ENCODE assay signal across 9 cellular contexts in genomic region chr2:170817999-170818293, GRCh38. TPM values are rescaled to one million over a fixed set of nuclear protein-coding genes. Genes with fewer than 3 reads are reported as not detected.
DNase-seq lines count a peak whose midpoint lies in the region; ATAC-seq and TF ChIP-seq lines count a peak whose summit lies in the region.
"Had no signal": no experiment of that assay in that cellular context is flagged by ENCODE, and none has a peak within 500 bp of the region (broad histone marks: within the 10 kb centered on the region; RNA-seq: fewer than 3 reads in every experiment).

No MANE protein-coding gene starts in this region.

- BruUV-seq in Caco-2 (replicated peaks; lab: Mats Ljungman, UMichigan) = no TSS peak

- H3K9me3 Mint-ChIP-seq in Caco-2 (ENCODE audit: unreplicated experiment) = no peaks in the 10 kb centered on the region

- DNase-seq in Caco-2 (peak in 1 of 2 experiments; percentile 49), dorsolateral prefrontal cortex (no peak), ovary (no peak), thyroid gland (no peak)

- no peaks in the 10 kb centered on the region for H3K79me2 ChIP-seq in KMS-11 (ENCODE audit: insufficient read depth, low read depth)

- POLR2A ChIA-PET in Caco-2 (lab: Charles Lee) = interaction anchor here (0.9 kb wide), 1 partner anchor 106 kb away, joined by 3 read pairs; no protein-coding TSS in a partner anchor

- H3K4me3 ChIP-seq in Caco-2 (ENCODE audit: low read depth, low read length) (peak overlapping the region; percentile 76), KMS-11 (IDR thresholded peaks at IDR 0.05; ENCODE audit: insufficient read depth, low read depth, low read length) (peak overlapping the region; percentile 19), dorsolateral prefrontal cortex (peak overlapping the region; percentile 21 to 74 (median 56)), ovary (peak overlapping the region; percentile 36), thyroid gland (replicated peaks in 1 of 3) (peak overlapping the region in 1 of 3 donors; percentile 32)

- H3K4me2 ChIP-seq in KMS-11 = peak overlapping the region; percentile 82; the same call in 1 of the 2 replicates

- H3K9ac ChIP-seq in KMS-11 = no peak overlapping the region

- no peaks in the 10 kb centered on the region for H3K27me3 ChIP-seq in Caco-2 (replicated peaks; ENCODE audit: control insufficient read depth, insufficient read depth, low read length)
- H3K27me3 ChIP-seq in KMS-11 (ENCODE audit: insufficient read depth, low read depth) = peaks cover 51% of the 10 kb centered on the region
- H3K27me3 ChIP-seq in dorsolateral prefrontal cortex = peaks cover 13 to 100% (median 98%) of the 10 kb centered on the region in 45 donors
- peaks cover 4% of the 10 kb centered on the region for H3K27me3 ChIP-seq in ovary
- peaks cover 59% of the 10 kb centered on the region for H3K27me3 ChIP-seq in thyroid gland

- H3K4me1 ChIP-seq in Caco-2 (peaks cover 7% of the 10 kb centered on the region; the same call in 1 of the 2 replicates), KMS-11 (ENCODE audit: low read depth, poor library complexity, severe bottlenecking) (peaks cover 18% of the 10 kb centered on the region), ovary (ENCODE audit: insufficient read depth) (peaks cover 8% of the 10 kb centered on the region), thyroid gland (peaks cover 65 to 80% of the 10 kb centered on the region in 2 donors)

- CTCF ChIA-PET in Caco-2 (lab: Charles Lee) = interaction anchor here (0.8 to 1.3 kb wide), 2 partner anchors 55 to 409 kb away, joined by 3 read pairs; no protein-coding TSS in a partner anchor

- intact Hi-C loops in Caco-2 (cut with micrococcal nuclease; ENCODE audit: unreplicated experiment) = loop anchor here (10.0 kb wide), 1 partner anchor 233 kb away; no protein-coding TSS in a partner anchor
- intact Hi-C loops in dorsolateral prefrontal cortex (cut with DNase I) = loop anchor here (5.0 to 10.0 kb wide), 5 partner anchors 103 to 593 kb away; partner anchors contain the start of gene SP5 (in 1 of the 2)
- intact Hi-C loops in ovary (cut with DNase I) = loop anchor here (5.0 to 10.0 kb wide), 8 partner anchors 103 to 453 kb away; partner anchors contain the start of gene SP5 (in 1 of the 4)
- intact Hi-C loops in thyroid gland (cut with DNase I) = loop anchor here (5.0 kb wide), 1 partner anchor 411 kb away; no protein-coding TSS in a partner anchor

- no peak for TF ChIP-seq EP300 in ovary (IDR thresholded peaks at IDR 0.05)

- H2AFZ ChIP-seq in KMS-11 (ENCODE audit: low read depth) = peak overlapping the region; percentile 86; the same call in 1 of the 2 replicates

- H4K20me1 ChIP-seq in KMS-11 (ENCODE audit: insufficient read depth) = no peaks in the 10 kb centered on the region

- H3K27ac Mint-ChIP-seq in Caco-2 (ENCODE audit: unreplicated experiment) = no peak overlapping the region

- TF ChIP-seq POLR2A in ovary (IDR thresholded peaks at IDR 0.05) (no peak), thyroid gland (IDR thresholded peaks at IDR 0.05) (no peak)

- 1 to 3% (median 1%) methylated on average over 19 to 23 of the region's 23 CpGs for WGBS in ovary, 3 donors
- WGBS in thyroid gland, 2 donors = 0 to 4% methylated on average over 9 to 21 of the region's 23 CpGs

- H3K27ac ChIP-seq in KMS-11 (no peak overlapping the region), dorsolateral prefrontal cortex (peak overlapping the region in 18 of 59 donors; percentile 4 to 71 (median 54)), ovary (no peak overlapping the region), thyroid gland (no peak overlapping the region)
- H3K27ac ChIP-seq: neutrophil had no signal

- ATAC-seq in GM19328 (IDR thresholded peaks at IDR 0.05; ENCODE audit: unreplicated experiment) = no peak
- ATAC-seq in GM18517 (IDR thresholded peaks at IDR 0.05; ENCODE audit: unreplicated experiment) = no peak
- no peak for ATAC-seq in HG03159 (IDR thresholded peaks at IDR 0.05; ENCODE audit: unreplicated experiment)

- no peaks in the 10 kb centered on the region for H3K9me3 ChIP-seq in Caco-2
- no peaks in the 10 kb centered on the region for H3K9me3 ChIP-seq in ovary
- no peaks in the 10 kb centered on the region for H3K9me3 ChIP-seq in thyroid gland
- H3K9me3 ChIP-seq: neutrophil had no signal

- H3K4me1 Mint-ChIP-seq in Caco-2 (ENCODE audit: low read depth, unreplicated experiment) = peaks cover 7% of the 10 kb centered on the region

- no peak for TF ChIP-seq CTCF in Caco-2 (IDR thresholded peaks at IDR 0.05; ENCODE audit: insufficient read depth in 1 of 2, low read depth in 1 of 2, low read length in 1 of 2, severe bottlenecking in 1 of 2, unreplicated experiment in 1 of 2)
- TF ChIP-seq CTCF in KMS-11 (conservative IDR thresholded peaks at IDR 0.05; ENCODE audit: low read depth, low read length) = no peak
- TF ChIP-seq CTCF in dorsolateral prefrontal cortex (IDR thresholded peaks at IDR 0.05 in 54 of 56, conservative IDR thresholded peaks at IDR 0.05 in 2 of 56; ENCODE audit: low read depth in 1 of 56, partially characterized antibody in 56 of 56) = no peak
- no peak for TF ChIP-seq CTCF in ovary (IDR thresholded peaks at IDR 0.05)
- TF ChIP-seq CTCF in thyroid gland (IDR thresholded peaks at IDR 0.05) = no peak

- H3K36me3 ChIP-seq in Caco-2 (ENCODE audit: control insufficient read depth, insufficient read depth, low read length) = no peaks in the 10 kb centered on the region
- H3K36me3 ChIP-seq in KMS-11 (ENCODE audit: insufficient read depth) = no peaks in the 10 kb centered on the region
- H3K36me3 ChIP-seq in ovary = no peaks in the 10 kb centered on the region
- H3K36me3 ChIP-seq in thyroid gland = no peaks in the 10 kb centered on the region
- H3K36me3 ChIP-seq: neutrophil had no signal

- peak overlapping the region; percentile 95 for H3K4me3 Mint-ChIP-seq in Caco-2 (ENCODE audit: unreplicated experiment)

- H3K36me3 Mint-ChIP-seq in Caco-2 (ENCODE audit: insufficient read depth, unreplicated experiment) = no peaks in the 10 kb centered on the region

- H3K27me3 Mint-ChIP-seq in Caco-2 (ENCODE audit: insufficient read depth, unreplicated experiment) = peaks cover 8% of the 10 kb centered on the region

RNA-seq across cellular contexts. Expression of gene GAD1, which starts 1.3 kb away (rescaled TPM):
- total RNA-seq in Caco-2 (2022) (14.7 and 18.5 TPM in 2 replicates), dorsolateral prefrontal cortex (100 to 1,000 TPM in 53 of 120 experiments, 10 to 100 TPM in 67; 22.4 to 164 (median 94.0) TPM), ovary (under 1 TPM in 6 of 7 donors, not detected in 1; 0.22 to 0.36 (median 0.29) TPM), thyroid gland (under 1 TPM; 0.11 to 0.94 (median 0.46) TPM)
- under 1 TPM; 0.57 to 0.77 TPM for polyA plus RNA-seq in ovary

RNA-seq across cellular contexts. Expression of gene ERICH2, which starts 47.8 kb away (rescaled TPM):
- 3.1 and 3.3 TPM in 2 replicates for total RNA-seq in Caco-2 (2022)
- 1 to 10 TPM in 87 of 120 experiments, under 1 TPM in 13, not detected in 20; 0.84 to 5.8 (median 1.9) TPM for total RNA-seq in dorsolateral prefrontal cortex
- total RNA-seq in ovary = 1 to 10 TPM in 5 of 7 donors, under 1 TPM in 1, not detected in 1; 0.99 to 3.2 (median 1.3) TPM
- 1 to 10 TPM in 1 of 2 donors, under 1 TPM in 1; 0.23 to 2.4 TPM for polyA plus RNA-seq in ovary
- not detected for total RNA-seq in thyroid gland
